In the genomic region with DNA sequence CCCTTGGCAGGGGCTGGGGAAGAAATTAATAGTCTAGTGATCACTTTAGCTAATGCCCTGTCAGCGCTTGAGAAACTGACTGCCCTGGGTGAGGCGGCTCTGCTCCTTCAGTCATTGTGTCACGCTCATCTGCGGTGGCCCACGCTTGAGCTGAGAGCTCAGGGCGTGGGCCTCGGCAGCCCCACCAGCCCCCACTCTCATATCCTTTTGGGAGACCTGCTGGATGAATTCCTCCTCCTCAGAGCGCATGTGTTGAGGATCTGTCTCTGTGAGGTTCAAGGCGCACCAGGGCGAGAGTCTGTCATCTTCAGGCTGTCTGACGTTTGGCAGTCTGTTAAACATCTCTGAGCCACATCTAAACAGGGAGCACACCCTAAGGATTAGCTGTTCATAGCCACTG, we compare ENCODE assay signal across 27 cellular contexts.
"Had no signal": no experiment of that assay in that cellular context is flagged by ENCODE, and none has a peak within 500 bp of the region (broad histone marks: within the 10 kb centered on the region; RNA-seq: fewer than 3 reads in every experiment).

No MANE protein-coding gene starts in this region.

- H3K9me3 ChIP-seq: ascending aorta, body of pancreas, Peyer's patch, SJCRH30, SK-N-SH had no signal

- H3K27me3 Mint-ChIP-seq: activated B cell treated with CpG ODN at 0.5 μM for 24 hours; activated CD4-positive, alpha-beta T cell treated with anti-CD3 and anti-CD28 coated beads, Interleukin-2, amount 10 ng/mL, durations not matched to agents 24 days and 14 days; activated CD8-positive, alpha-beta memory T cell treated with anti-CD3 and anti-CD28 coated beads, Interleukin-2, amount 10 ng/mL, durations not matched to agents 7 days and 5 days; activated naive CD8-positive, alpha-beta T cell treated with anti-CD3 and anti-CD28 coated beads, Interleukin-2, amount 50 U/mL, for 24 hours had no signal

- H3K27me3 ChIP-seq: ascending aorta, body of pancreas, Peyer's patch, SJCRH30 had no signal

- H3K4me1 Mint-ChIP-seq: activated B cell treated with CpG ODN at 0.5 μM for 24 hours; activated CD4-positive, alpha-beta T cell treated with anti-CD3 and anti-CD28 coated beads, Interleukin-2, amount 10 ng/mL, durations not matched to agents 24 days and 14 days; activated CD8-positive, alpha-beta memory T cell treated with anti-CD3 and anti-CD28 coated beads, Interleukin-2, amount 10 ng/mL, durations not matched to agents 7 days and 5 days; activated naive CD8-positive, alpha-beta T cell treated with anti-CD3 and anti-CD28 coated beads, Interleukin-2, amount 50 U/mL, for 24 hours had no signal

- H3K4me2 ChIP-seq: KMS-11, SK-N-SH had no signal

- ATAC-seq: activated CD8-positive, alpha-beta memory T cell treated with anti-CD3 and anti-CD28 coated beads, Interleukin-2, amount 10 ng/mL, durations not matched to agents 7 days and 5 days; activated naive CD4-positive, alpha-beta T cell treated with anti-CD3 and anti-CD28 coated beads, Interleukin-2, amount 50 U/mL, for 72 hours; activated naive CD8-positive, alpha-beta T cell treated with anti-CD3 and anti-CD28 coated beads, Interleukin-2, amount 50 U/mL, for 24 hours; body of pancreas had no signal

- H3K4me3 ChIP-seq: ascending aorta, body of pancreas, Peyer's patch, SJCRH30 had no signal

- H3K9me3 Mint-ChIP-seq: activated B cell treated with CpG ODN at 0.5 μM for 24 hours; activated CD4-positive, alpha-beta T cell treated with anti-CD3 and anti-CD28 coated beads, Interleukin-2, amount 10 ng/mL, durations not matched to agents 24 days and 14 days; activated naive CD8-positive, alpha-beta T cell treated with anti-CD3 and anti-CD28 coated beads, Interleukin-2, amount 50 U/mL, for 24 hours; activated T-cell treated with anti-CD3 and anti-CD28 coated beads, Interleukin-2, amount 50 U/mL, for 24 hours; activated T-helper 1 cell treated with anti-CD3 and anti-CD28 coated beads, Interleukin-12 subunit alpha, Interleukin-12 subunit beta, Interleukin-2, Interleukin-4 antibody, amounts not matched to agents 30 ng/mL and 10 ng/mL and 1 ng/mL, durations not matched to agents 14 hours and 24 hours and 36 hours had no signal

- DNase-seq: activated B cell treated with CpG ODN at 0.5 μM for 24 hours; activated CD4-positive, alpha-beta T cell treated with anti-CD3 and anti-CD28 coated beads for 1 hour; activated CD4-positive, alpha-beta T cell treated with anti-CD3 and anti-CD28 coated beads, Interleukin-2, amount 10 ng/mL, durations not matched to agents 24 days and 14 days; activated CD4-positive, alpha-beta T cell treated with anti-CD3 and anti-CD28 coated beads, Interleukin-2, amount 50 U/mL, for 48 hours; activated CD8-positive, alpha-beta memory T cell treated with anti-CD3 and anti-CD28 coated beads, Interleukin-2, amount 10 ng/mL, durations not matched to agents 7 days and 5 days; activated effector memory CD4-positive, alpha-beta T cell treated with anti-CD3 and anti-CD28 coated beads, Interleukin-2, amount 50 U/mL, for 16 hours; activated naive CD4-positive, alpha-beta T cell treated with Interleukin-2 at 50 U/mL for 16 hours; activated naive CD8-positive, alpha-beta T cell treated with anti-CD3 and anti-CD28 coated beads, Interleukin-2, amount 50 U/mL, for 24 hours; activated T-cell treated with anti-CD3 and anti-CD28 coated beads, Interleukin-2, amount 50 U/mL, for 24 hours; amniotic stem cell; body of pancreas; NCI-H1092; NCI-H1930; NCI-H510A treated with DMSO at 0.1 percent for 48 hours; NCI-H69; NK-92 treated with Interleukin-12 subunit alpha and Interleukin-12 subunit beta, amount 100 ng/mL, for 24 hours; OCI-M1; Peyer's patch; Right ventricle myocardium superior; SJCRH30; SK-N-SH; T-helper 1 cell had no signal

- H3K36me3 Mint-ChIP-seq: activated CD8-positive, alpha-beta memory T cell treated with anti-CD3 and anti-CD28 coated beads, Interleukin-2, amount 10 ng/mL, durations not matched to agents 7 days and 5 days; activated naive CD4-positive, alpha-beta T cell treated with anti-CD3 and anti-CD28 coated beads, Interleukin-2, amount 50 U/mL, for 72 hours had no signal

- H3K9me2 ChIP-seq: SK-N-SH had no signal

- H3K27ac Mint-ChIP-seq: activated B cell treated with CpG ODN at 0.5 μM for 24 hours; activated CD4-positive, alpha-beta T cell treated with anti-CD3 and anti-CD28 coated beads, Interleukin-2, amount 10 ng/mL, durations not matched to agents 24 days and 14 days; activated CD8-positive, alpha-beta memory T cell treated with anti-CD3 and anti-CD28 coated beads, Interleukin-2, amount 10 ng/mL, durations not matched to agents 7 days and 5 days; activated naive CD4-positive, alpha-beta T cell treated with anti-CD3 and anti-CD28 coated beads, Interleukin-2, amount 50 U/mL, for 72 hours; activated naive CD8-positive, alpha-beta T cell treated with anti-CD3 and anti-CD28 coated beads, Interleukin-2, amount 50 U/mL, for 24 hours; activated T-cell treated with anti-CD3 and anti-CD28 coated beads, Interleukin-2, amount 50 U/mL, for 24 hours; activated T-helper 1 cell treated with anti-CD3 and anti-CD28 coated beads, Interleukin-12 subunit alpha, Interleukin-12 subunit beta, Interleukin-2, Interleukin-4 antibody, amounts not matched to agents 30 ng/mL and 10 ng/mL and 1 ng/mL, durations not matched to agents 14 hours and 24 hours and 36 hours had no signal

- H3K27ac ChIP-seq: ascending aorta, body of pancreas, KMS-11, Peyer's patch, RWPE1, SJCRH30 had no signal

- H3K9ac ChIP-seq: KMS-11, SK-N-SH had no signal

- H3K4me3 Mint-ChIP-seq: activated B cell treated with CpG ODN at 0.5 μM for 24 hours; activated CD4-positive, alpha-beta T cell treated with anti-CD3 and anti-CD28 coated beads, Interleukin-2, amount 10 ng/mL, durations not matched to agents 24 days and 14 days; activated CD8-positive, alpha-beta memory T cell treated with anti-CD3 and anti-CD28 coated beads, Interleukin-2, amount 10 ng/mL, durations not matched to agents 7 days and 5 days; activated naive CD8-positive, alpha-beta T cell treated with anti-CD3 and anti-CD28 coated beads, Interleukin-2, amount 50 U/mL, for 24 hours; activated T-cell treated with anti-CD3 and anti-CD28 coated beads, Interleukin-2, amount 50 U/mL, for 24 hours; activated T-helper 1 cell treated with anti-CD3 and anti-CD28 coated beads, Interleukin-12 subunit alpha, Interleukin-12 subunit beta, Interleukin-2, Interleukin-4 antibody, amounts not matched to agents 30 ng/mL and 10 ng/mL and 1 ng/mL, durations not matched to agents 14 hours and 24 hours and 36 hours had no signal

- H3K36me3 ChIP-seq: ascending aorta, Peyer's patch, SJCRH30 had no signal

- H3K4me1 ChIP-seq: ascending aorta, body of pancreas, Peyer's patch, SJCRH30 had no signal
